Comparison of ENCODE assay signal across 18 cellular contexts in the genomic region with DNA sequence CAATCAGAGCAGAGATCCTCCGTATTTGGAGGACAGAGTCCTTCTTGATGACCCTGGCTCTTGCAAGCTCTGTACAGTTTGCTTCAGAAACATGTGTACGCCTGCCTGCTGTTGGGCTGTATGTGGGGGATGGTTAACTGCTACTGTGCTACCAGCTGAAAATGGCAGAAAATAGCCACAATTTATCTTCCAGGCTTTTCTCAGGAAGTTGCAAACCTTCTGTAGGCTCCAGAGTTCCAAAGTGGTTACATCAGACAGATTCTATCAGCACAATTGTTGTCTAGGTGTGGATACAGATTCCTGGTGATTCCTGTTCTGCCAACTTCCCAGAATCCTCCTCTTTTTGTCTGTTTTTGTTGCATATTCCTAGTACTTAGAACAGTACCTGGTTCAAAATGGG. TPM values are rescaled to one million over a fixed set of nuclear protein-coding genes. Genes with fewer than 3 reads are reported as not detected.
A peak's percentile ranks its signal among the peaks of the same experiment; 100 is the strongest.
DNase-seq lines count a peak whose midpoint lies in the region; ATAC-seq, FAIRE-seq and TF ChIP-seq lines count a peak whose summit lies in the region.
"Had no signal": no experiment of that assay in that cellular context is flagged by ENCODE, and none has a peak within 500 bp of the region (broad histone marks: within the 10 kb centered on the region; RNA-seq: fewer than 3 reads in every experiment).

No MANE protein-coding gene starts in this region.

- H3K36me3 Mint-ChIP-seq in CD4-positive, CD25-positive, alpha-beta regulatory T cell: peaks cover 59% of the 10 kb centered on the region

- ATAC-seq in CD4-positive, CD25-positive, alpha-beta regulatory T cell (ENCODE audit: low read depth in 2 of 2): no peak
- ATAC-seq in K562 (no peak), left lobe of liver (peak; percentile 60), left cardiac atrium (no peak)
- ATAC-seq: gastrocnemius medialis, natural killer cell had no signal

- CTCF ChIA-PET in K562 (lab: Yijun Ruan, JAX; ENCODE audit: low intra/inter-chr PET ratio): no interaction called here

- no peak for FAIRE-seq in K562 (lab: Jason Lieb, UNC)
- FAIRE-seq: endometrium had no signal

- TF ChIP-seq CTCF in K562 (IDR thresholded peaks at IDR 0.05 in 2 of 3, conservative IDR thresholded peaks at IDR 0.05 in 1 of 3; ENCODE audit: insufficient read depth in 2 of 3, low read depth in 1 of 3, low read length in 3 of 3): no peak

- H3K4me1 Mint-ChIP-seq in CD4-positive, CD25-positive, alpha-beta regulatory T cell: no peaks in the 10 kb centered on the region
- H3K4me1 Mint-ChIP-seq: B cell had no signal

- 0 out of 2 replicates have a peak, but pooled peaks cover 12% of the 10 kb centered on the region for H3F3A ChIP-seq in GM23248 (ENCODE audit: insufficient read depth)

- no peaks in the 10 kb centered on the region for H3K9me3 ChIP-seq in CD4-positive, CD25-positive, alpha-beta regulatory T cell (ENCODE audit: control insufficient read depth in 2 of 2, low read length in 2 of 2)
- H3K9me3 ChIP-seq in GM23248 (ENCODE audit: low read depth): no peaks in the 10 kb centered on the region
- no peaks in the 10 kb centered on the region for H3K9me3 ChIP-seq in K562 (replicated peaks; ENCODE audit: control insufficient read depth, insufficient read depth, low read depth, low read length)
- H3K9me3 ChIP-seq: gastrocnemius medialis, MG63 had no signal

- H3K79me2 ChIP-seq in GM23248 (ENCODE audit: insufficient read depth): no peaks in the 10 kb centered on the region
- H3K79me2 ChIP-seq in K562 (ENCODE audit: control insufficient read depth, insufficient read depth, low read length): no peaks in the 10 kb centered on the region

- no peak overlapping the region for H3K4me3 Mint-ChIP-seq in CD4-positive, CD25-positive, alpha-beta regulatory T cell
- H3K4me3 Mint-ChIP-seq: B cell, natural killer cell had no signal

- in situ Hi-C loops in GM23248 (cut with MboI) (no loop called here), K562 (cut with MboI) (no loop called here)

- H3K9ac ChIP-seq in GM23248 (no peak overlapping the region), K562 (ENCODE audit: insufficient read depth in 1 of 2, low read depth in 2 of 2, low read length in 2 of 2) (no peak overlapping the region)

- no peaks in the 10 kb centered on the region for H3K4me1 ChIP-seq in CD4-positive, CD25-positive, alpha-beta regulatory T cell (ENCODE audit: control insufficient read depth, insufficient read depth, low read length, poor library complexity, severe bottlenecking)
- H3K4me1 ChIP-seq in GM23248 (ENCODE audit: insufficient read depth) (peaks cover 4% of the 10 kb centered on the region; the same call in 1 of the 2 replicates), K562 (replicated peaks in 1 of 2; ENCODE audit: control insufficient read depth in 2 of 2, insufficient read depth in 2 of 2, low read length in 2 of 2) (no peaks in the 10 kb centered on the region)
- H3K4me1 ChIP-seq: gastrocnemius medialis had no signal

- WGBS in GM23248 (ENCODE audit: low coverage in 1 of 2, low lambda C conversion rate in 2 of 2, missing lambda C conversion rate in 2 of 2), 2 experiments: 94 to 97% methylated on average over 2 of the region's 2 CpGs
- 91% methylated on average over 2 of the region's 2 CpGs for WGBS in K562 (ENCODE audit: insufficient coverage, low coverage, missing lambda C conversion rate)

- H2AFZ ChIP-seq in GM23248: no peak overlapping the region
- no peak overlapping the region for H2AFZ ChIP-seq in K562 (ENCODE audit: low read depth, low read length)

- H3K36me3 ChIP-seq in CD4-positive, CD25-positive, alpha-beta regulatory T cell (ENCODE audit: control insufficient read depth, insufficient read depth, low read length): peaks cover 92% of the 10 kb centered on the region
- peaks cover 71% of the 10 kb centered on the region for H3K36me3 ChIP-seq in GM23248 (ENCODE audit: low read depth)
- peaks cover 92% of the 10 kb centered on the region for H3K36me3 ChIP-seq in K562 (ENCODE audit: control insufficient read depth, insufficient read depth, low read length)

- H3K4me3 ChIP-seq in CD4-positive, CD25-positive, alpha-beta regulatory T cell (ENCODE audit: low read depth, low read length): no peak overlapping the region
- no peak overlapping the region for H3K4me3 ChIP-seq in GM23248
- no peak overlapping the region for H3K4me3 ChIP-seq in K562
- H3K4me3 ChIP-seq: gastrocnemius medialis, MG63 had no signal

- no peaks in the 10 kb centered on the region for H3K9me3 Mint-ChIP-seq in CD4-positive, CD25-positive, alpha-beta regulatory T cell
- H3K9me3 Mint-ChIP-seq: natural killer cell had no signal

- no peak for TF ChIP-seq POLR2A in K562 (conservative IDR thresholded peaks at IDR 0.05)

- TF ChIP-seq RAD21 in K562 (CRISPR knock-in tag; conservative IDR thresholded peaks at IDR 0.05 in 1 of 2, IDR thresholded peaks at IDR 0.05 in 1 of 2): no peak

- TF ChIP-seq EP300 in K562 (IDR thresholded peaks at IDR 0.05; ENCODE audit: low read length): no peak

- H4K20me1 ChIP-seq in GM23248 (ENCODE audit: insufficient read depth) (no peaks in the 10 kb centered on the region), K562 (replicated peaks; ENCODE audit: control insufficient read depth, insufficient read depth, low read length) (no peaks in the 10 kb centered on the region)

- H3K27me3 ChIP-seq in CD4-positive, CD25-positive, alpha-beta regulatory T cell (ENCODE audit: control insufficient read depth, insufficient read depth, low read length): no peaks in the 10 kb centered on the region
- H3K27me3 ChIP-seq in GM23248 (replicated peaks; ENCODE audit: insufficient read depth) (no peaks in the 10 kb centered on the region), K562 (ENCODE audit: control insufficient read depth in 2 of 2, insufficient read depth in 2 of 2, low read length in 2 of 2) (no peaks in the 10 kb centered on the region)
- H3K27me3 ChIP-seq: gastrocnemius medialis, MG63 had no signal

- H3K27ac Mint-ChIP-seq in CD4-positive, CD25-positive, alpha-beta regulatory T cell: peak overlapping the region in 2 of 3 donors; percentile 4 to 63
- H3K27ac Mint-ChIP-seq: B cell, natural killer cell had no signal

- no peak overlapping the region for H3K27ac ChIP-seq in CD4-positive, CD25-positive, alpha-beta regulatory T cell (ENCODE audit: insufficient read depth, low read length, poor library complexity, severe bottlenecking)
- H3K27ac ChIP-seq in GM23248 (no peak overlapping the region), K562 (ENCODE audit: extremely low read depth, low read depth, low read length) (no peak overlapping the region)
- H3K27ac ChIP-seq: gastrocnemius medialis had no signal

- POLR2A ChIA-PET in K562 (lab: Yijun Ruan, JAX): interaction anchor here (0.5 to 1.4 kb wide), 2 partner anchors 13 to 27 kb away, joined by 3 to 4 read pairs; no protein-coding TSS in a partner anchor

- no peaks in the 10 kb centered on the region for H3K27me3 Mint-ChIP-seq in CD4-positive, CD25-positive, alpha-beta regulatory T cell
- H3K27me3 Mint-ChIP-seq: B cell had no signal

- DNase-seq in CD4-positive, CD25-positive, alpha-beta regulatory T cell: no peak
- peak; percentile 3 for DNase-seq in GM23248
- DNase-seq in K562 (ENCODE audit: extremely low read depth in 1 of 4, low spot score in 3 of 4): no peak
- DNase-seq in left lobe of liver (ENCODE audit: low spot score): no peak
- no peak for DNase-seq in activated gamma-delta T cell (lab: John Stamatoyannopoulos, UW)
- DNase-seq in DMS153 treated with DMSO at 0.1 percent for 48 hours (lab: John Stamatoyannopoulos, UW; ENCODE audit: unreplicated experiment): no peak
- DNase-seq in left cardiac atrium: no peak
- DNase-seq: activated CD4-positive, alpha-beta T cell treated with anti-CD3 and anti-CD28 coated beads, Interleukin-2, amount 50 U/mL, for 48 hours; activated T-cell treated with anti-CD3 and anti-CD28 coated beads, Interleukin-2, amount 50 U/mL, for 48 hours; amygdala; Calu3; gastrocnemius medialis; MG63; natural killer cell; NCI-H2081 treated with DMSO at 0.1 percent for 48 hours; SW 1271 had no signal

- no TSS peak for BruUV-seq in K562 (replicated peaks; lab: Mats Ljungman, UMichigan)

- intact Hi-C loops in K562 (cut with micrococcal nuclease): no loop called here
- intact Hi-C loops in left cardiac atrium (cut with DNase I): no loop called here

- no peaks in the 10 kb centered on the region for H3K9me1 ChIP-seq in K562 (ENCODE audit: control insufficient read depth, insufficient read depth, low read length)

- no peak overlapping the region for H3K4me2 ChIP-seq in GM23248 (ENCODE audit: unreplicated experiment)
- H3K4me2 ChIP-seq in K562 (ENCODE audit: insufficient read depth, low read length): no peak overlapping the region

- no peaks in the 10 kb centered on the region for H3K9me2 ChIP-seq in GM23248 (ENCODE audit: insufficient read depth)

RNA-seq across cellular contexts. Expression of a gene that starts 35.6 kb away (rescaled TPM):
- total RNA-seq in CD4-positive, CD25-positive, alpha-beta regulatory T cell: 61.8 TPM
- polyA plus RNA-seq in CD4-positive, CD25-positive, alpha-beta regulatory T cell: 10 to 100 TPM; 16.3 to 23.2 (median 18.8) TPM
- total RNA-seq in GM23248 (2014; rRNA removed; shearing (Covaris generic)): 16.9 and 21.4 TPM in 2 replicates
- polyA plus RNA-seq in GM23248 (2016; fragmentation: Nextera tagmentation; extraction: Ambion mirVana): 15.4 and 19.6 TPM in 2 replicates
- 152 and 418 TPM in 2 replicates for total RNA-seq in K562 (2011; cell fraction: chromatin; rRNA removed; ENCODE audit: low replicate concordance)
- total RNA-seq in K562 (2011; cell fraction: nucleolus; rRNA removed): 90.4 and 102 TPM in 2 replicates
- 137 TPM in 2 replicates for total RNA-seq in K562 (2011; cell fraction: nucleoplasm; rRNA removed)
- total RNA-seq in K562 (2014; rRNA removed): 48.9 and 49.0 TPM in 2 replicates
- 84.9 and 102 TPM in 2 replicates for total RNA-seq in K562 (2014; rRNA removed; fragmentation: Illumina TruSeq; extraction: Trizol)
- total RNA-seq in K562 (2015; rRNA removed; fragmentation: Illumina TruSeq; extraction: Trizol): 95.9 and 99.0 TPM in 2 replicates
- total RNA-seq in K562 (2021): 70.6 and 74.6 TPM in 2 replicates
- polyA plus RNA-seq in K562 (2011; rRNA removed): 49.2 and 76.4 TPM in 2 replicates
- 13.4 and 17.2 TPM in 2 replicates for polyA plus RNA-seq in K562 (2011; cell fraction: cytosol; rRNA removed)
- 47.3 and 53.9 TPM in 2 replicates for polyA plus RNA-seq in K562 (2011; cell fraction: nucleus; rRNA removed)
- 36.5 and 64.5 TPM in 2 replicates for polyA plus RNA-seq in K562 (2012)
- polyA plus RNA-seq in K562 (2014; fragmentation: Illumina TruSeq; extraction: Trizol): 83.4 and 87.6 TPM in 2 replicates
- polyA plus RNA-seq in K562 (2014; fragmentation: Nextera tagmentation; extraction: Ambion mirVana): 10 to 100 TPM; 26.2 to 32.3 TPM
- 61.6 and 77.6 TPM in 2 replicates for polyA plus RNA-seq in K562 (2014; rRNA removed)
- polyA minus RNA-seq in K562 (2011; rRNA and poly(A)+ RNA removed): 112 and 129 TPM in 2 replicates
- polyA minus RNA-seq in K562 (2011; cell fraction: cytosol; rRNA and poly(A)+ RNA removed): 41.5 and 63.3 TPM in 2 replicates
- 50.8 and 67.5 TPM in 2 replicates for polyA minus RNA-seq in K562 (2011; cell fraction: nucleus; rRNA and poly(A)+ RNA removed)
- 19.0 TPM for total RNA-seq in left lobe of liver
- 10 to 100 TPM; 21.9 to 33.1 TPM for total RNA-seq in left cardiac atrium

RNA-seq across cellular contexts. Expression of a gene that starts 51.6 kb away (rescaled TPM):
- 31.4 TPM for total RNA-seq in CD4-positive, CD25-positive, alpha-beta regulatory T cell
- polyA plus RNA-seq in CD4-positive, CD25-positive, alpha-beta regulatory T cell: 1 to 10 TPM; 6.5 to 7.4 (median 6.9) TPM
- total RNA-seq in GM23248 (2014; rRNA removed; shearing (Covaris generic)): 41.2 and 41.4 TPM in 2 replicates
- 34.0 and 36.4 TPM in 2 replicates for polyA plus RNA-seq in GM23248 (2016; fragmentation: Nextera tagmentation; extraction: Ambion mirVana)
- total RNA-seq in K562 (2011; cell fraction: chromatin; rRNA removed; ENCODE audit: low replicate concordance): 72.0 and 117 TPM in 2 replicates
- total RNA-seq in K562 (2011; cell fraction: nucleolus; rRNA removed): 47.6 and 53.4 TPM in 2 replicates
- 69.0 and 99.8 TPM in 2 replicates for total RNA-seq in K562 (2011; cell fraction: nucleoplasm; rRNA removed)
- total RNA-seq in K562 (2014; rRNA removed): 15.1 and 23.2 TPM in 2 replicates
- total RNA-seq in K562 (2014; rRNA removed; fragmentation: Illumina TruSeq; extraction: Trizol): 28.8 and 29.4 TPM in 2 replicates
- 27.3 and 28.4 TPM in 2 replicates for total RNA-seq in K562 (2015; rRNA removed; fragmentation: Illumina TruSeq; extraction: Trizol)
- total RNA-seq in K562 (2021): 23.9 and 26.7 TPM in 2 replicates
- 38.6 and 39.7 TPM in 2 replicates for polyA plus RNA-seq in K562 (2011; rRNA removed)
- polyA plus RNA-seq in K562 (2011; cell fraction: cytosol; rRNA removed): 7.5 and 16.8 TPM in 2 replicates
- 28.9 and 30.8 TPM in 2 replicates for polyA plus RNA-seq in K562 (2011; cell fraction: nucleus; rRNA removed)
- polyA plus RNA-seq in K562 (2012): 14.1 and 19.8 TPM in 2 replicates
- polyA plus RNA-seq in K562 (2014; fragmentation: Illumina TruSeq; extraction: Trizol): 22.6 and 28.7 TPM in 2 replicates
- 10 to 100 TPM in 1 of 2 experiments, 1 to 10 TPM in 1; 8.9 to 10.6 TPM for polyA plus RNA-seq in K562 (2014; fragmentation: Nextera tagmentation; extraction: Ambion mirVana)
- 22.5 and 34.1 TPM in 2 replicates for polyA plus RNA-seq in K562 (2014; rRNA removed)
- 44.4 and 47.4 TPM in 2 replicates for polyA minus RNA-seq in K562 (2011; rRNA and poly(A)+ RNA removed)
- 12.4 and 14.2 TPM in 2 replicates for polyA minus RNA-seq in K562 (2011; cell fraction: cytosol; rRNA and poly(A)+ RNA removed)
- polyA minus RNA-seq in K562 (2011; cell fraction: nucleus; rRNA and poly(A)+ RNA removed): 26.9 and 35.5 TPM in 2 replicates
- total RNA-seq in left lobe of liver: 25.9 TPM
- 10 to 100 TPM; 27.9 to 31.1 TPM for total RNA-seq in left cardiac atrium

RNA-seq across cellular contexts. Expression of a gene that starts 55.8 kb away (rescaled TPM):
- 32.3 TPM for total RNA-seq in CD4-positive, CD25-positive, alpha-beta regulatory T cell
- polyA plus RNA-seq in CD4-positive, CD25-positive, alpha-beta regulatory T cell: 10 to 100 TPM; 37.6 to 43.7 (median 43.3) TPM
- total RNA-seq in GM23248 (2014; rRNA removed; shearing (Covaris generic)): 26.2 and 35.3 TPM in 2 replicates
- polyA plus RNA-seq in GM23248 (2016; fragmentation: Nextera tagmentation; extraction: Ambion mirVana): 42.2 and 45.0 TPM in 2 replicates
- total RNA-seq in K562 (2011; cell fraction: chromatin; rRNA removed; ENCODE audit: low replicate concordance): 7.6 and 10.7 TPM in 2 replicates
- total RNA-seq in K562 (2011; cell fraction: nucleolus; rRNA removed): 8.4 and 9.3 TPM in 2 replicates
- total RNA-seq in K562 (2011; cell fraction: nucleoplasm; rRNA removed): 11.9 and 14.4 TPM in 2 replicates
- total RNA-seq in K562 (2014; rRNA removed): 18.9 and 19.3 TPM in 2 replicates
- total RNA-seq in K562 (2014; rRNA removed; fragmentation: Illumina TruSeq; extraction: Trizol): 22.0 and 26.7 TPM in 2 replicates
- total RNA-seq in K562 (2015; rRNA removed; fragmentation: Illumina TruSeq; extraction: Trizol): 13.0 and 13.6 TPM in 2 replicates
- total RNA-seq in K562 (2021): 19.7 and 20.1 TPM in 2 replicates
- polyA plus RNA-seq in K562 (2011; rRNA removed): 11.3 and 12.8 TPM in 2 replicates
- polyA plus RNA-seq in K562 (2011; cell fraction: cytosol; rRNA removed): 4.3 and 7.9 TPM in 2 replicates
- 4.9 and 5.3 TPM in 2 replicates for polyA plus RNA-seq in K562 (2011; cell fraction: nucleus; rRNA removed)
- 18.9 and 32.6 TPM in 2 replicates for polyA plus RNA-seq in K562 (2012)
- polyA plus RNA-seq in K562 (2014; fragmentation: Illumina TruSeq; extraction: Trizol): 13.7 and 18.0 TPM in 2 replicates
- 10 to 100 TPM; 16.3 to 17.3 TPM for polyA plus RNA-seq in K562 (2014; fragmentation: Nextera tagmentation; extraction: Ambion mirVana)
- polyA plus RNA-seq in K562 (2014; rRNA removed): 11.0 and 15.3 TPM in 2 replicates
- polyA minus RNA-seq in K562 (2011; rRNA and poly(A)+ RNA removed): 5.2 and 5.3 TPM in 2 replicates
- polyA minus RNA-seq in K562 (2011; cell fraction: cytosol; rRNA and poly(A)+ RNA removed): 2.8 and 5.6 TPM in 2 replicates
- 2.3 and 3.9 TPM in 2 replicates for polyA minus RNA-seq in K562 (2011; cell fraction: nucleus; rRNA and poly(A)+ RNA removed)
- 10.5 TPM for total RNA-seq in left lobe of liver
- 10 to 100 TPM; 19.8 to 21.4 TPM for total RNA-seq in left cardiac atrium
